ENCODE assay signal across 15 cellular contexts in genomic region chr7:116692599-116693308, GRCh38. TPM values are rescaled to one million over a fixed set of nuclear protein-coding genes. Genes with fewer than 3 reads are reported as not detected.
DNase-seq lines count a peak whose midpoint lies in the region; ATAC-seq and TF ChIP-seq lines count a peak whose summit lies in the region.
"Had no signal": no experiment of that assay in that cellular context is flagged by ENCODE, and none has a peak within 500 bp of the region (broad histone marks: within the 10 kb centered on the region; RNA-seq: fewer than 3 reads in every experiment).

No MANE protein-coding gene starts in this region.

- intact Hi-C loops in Panc1 (cut with micrococcal nuclease; ENCODE audit: unreplicated experiment) = no loop called here

- H3K27me3 ChIP-seq in Panc1 (ENCODE audit: control insufficient read depth, insufficient read depth, low read length) (no peaks in the 10 kb centered on the region), fibroblast of lung (ENCODE audit: control insufficient read depth, insufficient read depth, low read length) (no peaks in the 10 kb centered on the region)

- no peak overlapping the region for H3K27ac ChIP-seq in HEK293 (ENCODE audit: extremely low read depth, low read depth, low read length)
- peak overlapping the region; percentile 94 for H3K27ac ChIP-seq in Panc1 (ENCODE audit: low read length)
- peak overlapping the region; percentile 20 for H3K27ac ChIP-seq in fibroblast of lung (ENCODE audit: insufficient read depth, low read length)

- CTCF ChIA-PET in HEK293 (lab: Yijun Ruan, JAX) (no interaction called here), Panc1 (lab: Charles Lee) (no interaction called here), HEK293T (lab: Yijun Ruan, JAX) (no interaction called here)

- H3K27me3 Mint-ChIP-seq in type B pancreatic cell = no peaks in the 10 kb centered on the region

- POLR2A ChIA-PET in HEK293 (lab: Yijun Ruan, JAX) (interaction anchor here (1.1 kb wide), 1 partner anchor 16 kb away, joined by 3 read pairs; no protein-coding TSS in a partner anchor), Panc1 (lab: Charles Lee) (no interaction called here), HEK293T (lab: Yijun Ruan, JAX) (no interaction called here)

- no peaks in the 10 kb centered on the region for H3K4me1 Mint-ChIP-seq in type B pancreatic cell (ENCODE audit: unreplicated experiment)
- H3K4me1 Mint-ChIP-seq: activated CD4-positive, alpha-beta T cell treated with anti-CD3 and anti-CD28 coated beads, Interleukin-2, amount 10 ng/mL, durations not matched to agents 7 days and 5 days had no signal

- BruUV-seq in Panc1 (replicated peaks; lab: Mats Ljungman, UMichigan) = no TSS peak

- H3K36me3 ChIP-seq in HEK293 (ENCODE audit: control insufficient read depth in 2 of 2, insufficient read depth in 1 of 2, low read length in 2 of 2) = peaks cover 0 to 6% of the 10 kb centered on the region in 2 experiments; a peak in 1 of 3 replicates
- H3K36me3 ChIP-seq in Panc1 (ENCODE audit: control insufficient read depth, insufficient read depth, low read length) = peaks cover 6% of the 10 kb centered on the region; the same call in 1 of the 2 replicates
- no peaks in the 10 kb centered on the region for H3K36me3 ChIP-seq in fibroblast of lung (ENCODE audit: control insufficient read depth, insufficient read depth, low read length)

- no peak overlapping the region for H2AFZ ChIP-seq in fibroblast of lung (ENCODE audit: low read length)

- H3K4me1 ChIP-seq in HEK293 (ENCODE audit: control insufficient read depth, insufficient read depth, low read length) (no peaks in the 10 kb centered on the region; the same call in 1 of the 2 replicates), Panc1 (ENCODE audit: control insufficient read depth, insufficient read depth, low read length) (peaks cover 57% of the 10 kb centered on the region), fibroblast of lung (ENCODE audit: control insufficient read depth, extremely low read depth, insufficient read depth, low read length) (peaks cover 5% of the 10 kb centered on the region)

- H4K20me1 ChIP-seq in fibroblast of lung (ENCODE audit: control insufficient read depth, extremely low read depth, insufficient read depth, low read length) = no peaks in the 10 kb centered on the region

- H3K9me3 ChIP-seq in HEK293 (ENCODE audit: control insufficient read depth, insufficient read depth, low read depth, low read length) (no peaks in the 10 kb centered on the region), Panc1 (ENCODE audit: control insufficient read depth, insufficient read depth, low read depth, low read length) (no peaks in the 10 kb centered on the region), fibroblast of lung (ENCODE audit: control insufficient read depth, insufficient read depth, low read depth, low read length) (no peaks in the 10 kb centered on the region)

- peak overlapping the region; percentile 64 for H3K4me2 ChIP-seq in fibroblast of lung (ENCODE audit: extremely low read depth, insufficient read depth, low read length)

- H3K27ac Mint-ChIP-seq in type B pancreatic cell = peak overlapping the region; percentile 34
- H3K27ac Mint-ChIP-seq: activated CD4-positive, alpha-beta T cell treated with anti-CD3 and anti-CD28 coated beads, Interleukin-2, amount 10 ng/mL, durations not matched to agents 7 days and 5 days; natural killer cell treated with Interleukin-12 subunit alpha and Interleukin-12 subunit beta and Interleukin-15 and Interleukin-18, amount 100 ng/mL, for 72 hours had no signal

- H3K79me2 ChIP-seq in fibroblast of lung (ENCODE audit: control insufficient read depth, insufficient read depth, low read length) = peaks cover 3% of the 10 kb centered on the region

- no peak overlapping the region for H3K4me3 Mint-ChIP-seq in type B pancreatic cell
- H3K4me3 Mint-ChIP-seq: activated CD4-positive, alpha-beta T cell treated with anti-CD3 and anti-CD28 coated beads, Interleukin-2, amount 10 ng/mL, durations not matched to agents 7 days and 5 days; natural killer cell treated with Interleukin-12 subunit alpha and Interleukin-12 subunit beta and Interleukin-15 and Interleukin-18, amount 100 ng/mL, for 72 hours had no signal

- H3K36me3 Mint-ChIP-seq in type B pancreatic cell = peaks cover 16% of the 10 kb centered on the region
- H3K36me3 Mint-ChIP-seq: natural killer cell treated with Interleukin-12 subunit alpha and Interleukin-12 subunit beta and Interleukin-15 and Interleukin-18, amount 100 ng/mL, for 72 hours had no signal

- DNase-seq in Panc1 (ENCODE audit: low read depth, low spot score) (peak; percentile 94), fibroblast of lung (ENCODE audit: low read depth in 2 of 2) (peak in 1 of 2 donors; percentile 79), type B pancreatic cell (ENCODE audit: extremely low spot score, unreplicated experiment) (no peak), anterior cingulate cortex (lab: John Stamatoyannopoulos, UW) (no peak), HEK293T (ENCODE audit: extremely low spot score) (no peak)
- DNase-seq: activated CD4-positive, alpha-beta T cell treated with anti-CD3 and anti-CD28 coated beads, Interleukin-2, amount 10 ng/mL, durations not matched to agents 7 days and 5 days; activated naive CD4-positive, alpha-beta T cell treated with anti-CD3 and anti-CD28 coated beads, Interleukin-2, amount 50 U/mL, for 16 hours; DMS79; H7; NCI-H2081 treated with DMSO at 0.1 percent for 48 hours; stimulated activated CD4-positive, alpha-beta T cell treated with anti-CD3 and anti-CD28 coated beads, Interleukin-15, amount 100 ng/mL, for 24 hours; stimulated activated naive CD4-positive, alpha-beta T cell had no signal

- no peaks in the 10 kb centered on the region for H3K9me3 Mint-ChIP-seq in type B pancreatic cell
- H3K9me3 Mint-ChIP-seq: activated CD4-positive, alpha-beta T cell treated with anti-CD3 and anti-CD28 coated beads, Interleukin-2, amount 10 ng/mL, durations not matched to agents 7 days and 5 days had no signal

- H3K9ac ChIP-seq in fibroblast of lung (ENCODE audit: insufficient read depth, low read length) = no peak overlapping the region

- TF ChIP-seq CTCF in HEK293 (tag by site-specific recombination; IDR thresholded peaks at IDR 0.05) (no peak), Panc1 (IDR thresholded peaks at IDR 0.05) (no peak), fibroblast of lung (conservative IDR thresholded peaks at IDR 0.05 in 1 of 2, IDR thresholded peaks at IDR 0.05 in 1 of 2; ENCODE audit: low read depth in 1 of 2, low read length in 2 of 2) (no peak), type B pancreatic cell (conservative IDR thresholded peaks at IDR 0.05) (no peak)

- ATAC-seq in Panc1 = peak; percentile 39
- no peak for ATAC-seq in GM19328 (IDR thresholded peaks at IDR 0.05; ENCODE audit: unreplicated experiment)
- ATAC-seq: natural killer cell treated with Interleukin-12 subunit alpha and Interleukin-12 subunit beta and Interleukin-15 and Interleukin-18, amount 100 ng/mL, for 72 hours had no signal

- in situ Hi-C loops in Panc1 (cut with HindIII; ENCODE audit: low pct_unique_long_range_greater_than_20kb, low sequenced_read_pairs) = no loop called here

- no peak overlapping the region for H3K4me3 ChIP-seq in HEK293 (ENCODE audit: low read depth, low read length)
- no peak overlapping the region; a peak in 1 of 4 replicates for H3K4me3 ChIP-seq in Panc1 (ENCODE audit: low read depth in 2 of 2, low read length in 2 of 2)
- peak overlapping the region in 2 of 4 experiments; percentile 9 to 13 for H3K4me3 ChIP-seq in fibroblast of lung (replicated peaks in 1 of 4; ENCODE audit: control extremely low read depth in 1 of 4, insufficient read depth in 1 of 4, low read depth in 3 of 4, low read length in 4 of 4)

TF ChIP-seq in HEK293, 187 proteins besides CTCF, POLR2A, EP300 and RAD21 (continues in another document):
- no peak for TF ChIP-seq ZNF132 (tag by site-specific recombination; IDR thresholded peaks at IDR 0.05; ENCODE audit: borderline replicate concordance)
- TF ChIP-seq ZNF792 (tag by site-specific recombination; IDR thresholded peaks at IDR 0.05) = no peak
- no peak for TF ChIP-seq ZBTB17 (tag by site-specific recombination; IDR thresholded peaks at IDR 0.05)
- no peak for TF ChIP-seq ZXDB (tag by site-specific recombination; IDR thresholded peaks at IDR 0.05)
- TF ChIP-seq MZF1 (tag by site-specific recombination; IDR thresholded peaks at IDR 0.05; ENCODE audit: borderline replicate concordance) = no peak
- TF ChIP-seq ZNF529 (tag by site-specific recombination; IDR thresholded peaks at IDR 0.05; ENCODE audit: insufficient replicate concordance) = no peak
- peak; percentile 27; the same call in 1 of the 2 replicates for TF ChIP-seq PRDM1 (tag by site-specific recombination; IDR thresholded peaks at IDR 0.05)

TF ChIP-seq in HEK293T, 16 proteins besides CTCF, POLR2A, EP300 and RAD21:
- no peak for TF ChIP-seq TARDBP (IDR thresholded peaks at IDR 0.05)

RNA-seq across cellular contexts. Expression of gene MET, which starts 20.8 kb away (rescaled TPM):
- 103 TPM for total RNA-seq in Panc1 (2021; ENCODE audit: unreplicated experiment)
- 33.7 TPM for polyA plus RNA-seq in Panc1 (2012; ENCODE audit: insufficient read length)
- total RNA-seq in fibroblast of lung = 29.8 and 44.4 TPM in 2 replicates
- polyA plus RNA-seq in fibroblast of lung = 33.4 and 42.1 TPM in 2 replicates
- polyA plus RNA-seq in fibroblast of lung (2012) = 17.2 and 21.1 TPM in 2 replicates
- 78.6 and 112 TPM in 2 replicates for polyA minus RNA-seq in fibroblast of lung (ENCODE audit: low replicate concordance)
- total RNA-seq in type B pancreatic cell (ENCODE audit: low replicate concordance) = 34.2 and 49.1 TPM in 2 replicates
